8 cellular contexts compared by ENCODE assay signal in genomic region chr17:27602721-27603445, GRCh38.
DNase-seq lines count a peak whose midpoint lies in the region; FAIRE-seq lines count a peak whose summit lies in the region.

No MANE protein-coding gene starts in this region.

- DNase-seq in ACHN = peak; percentile 75
- peak; percentile 70 for DNase-seq in GM18507 (ENCODE audit: extremely low spot score, insufficient read length, low read depth)
- peak; percentile 27 for DNase-seq in NCI-H345 treated with DMSO at 0.1 percent for 48 hours (lab: John Stamatoyannopoulos, UW; ENCODE audit: unreplicated experiment)
- peak; percentile 60 for DNase-seq in activated CD4-positive, alpha-beta T cell treated with anti-CD3 and anti-CD28 coated beads for 1 hour
- peak; percentile 69 for DNase-seq in cerebellar cortex (ENCODE audit: low spot score)
- peak; percentile 75 for DNase-seq in kidney tubule cell (ENCODE audit: low spot score)
- peak; percentile 75 to 76 for DNase-seq in stimulated activated CD4-positive, alpha-beta T cell treated with anti-CD3 and anti-CD28 coated beads, Interleukin-2, amount 100 ng/mL, for 48 hours
- DNase-seq in DMS114 treated with DMSO at 0.1 percent for 48 hours (lab: John Stamatoyannopoulos, UW; ENCODE audit: unreplicated experiment) = no peak

- FAIRE-seq in GM18507 (lab: Jason Lieb, UNC) = peak; percentile 76

- in situ Hi-C loops in ACHN (cut with HindIII; ENCODE audit: low pct_ligation_motif_present, low pct_unique_long_range_greater_than_20kb, low sequenced_read_pairs) = no loop called here
